Comparison of ENCODE assay signal across 8 cellular contexts in the genomic region with DNA sequence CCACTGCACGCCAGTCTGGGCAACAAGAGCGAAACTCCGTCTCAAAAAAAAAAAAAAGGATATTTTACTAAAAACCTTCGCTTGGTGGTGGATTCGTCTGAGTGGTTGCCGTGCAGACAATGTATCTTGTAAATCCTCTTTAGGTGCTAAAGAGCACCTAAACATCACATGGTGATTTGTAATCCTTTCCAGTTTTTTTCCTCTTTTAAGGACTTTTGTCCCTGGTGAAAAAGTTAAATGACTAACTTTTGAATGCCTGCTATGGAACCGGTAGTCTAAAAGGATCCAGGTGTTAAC. TPM values are rescaled to one million over a fixed set of nuclear protein-coding genes. Genes with fewer than 3 reads are reported as not detected.
DNase-seq lines count a peak whose midpoint lies in the region; ATAC-seq and TF ChIP-seq lines count a peak whose summit lies in the region.

No MANE protein-coding gene starts in this region.

- H3K4me3 ChIP-seq in ACC112 (ENCODE audit: low read depth, low read length) = peak overlapping the region; percentile 36; the same call in 1 of the 2 replicates
- peak overlapping the region; percentile 74 for H3K4me3 ChIP-seq in astrocyte of the cerebellum (ENCODE audit: low read depth, low read length)

- peaks cover 37% of the 10 kb centered on the region for H3K79me2 ChIP-seq in ACC112 (ENCODE audit: control insufficient read depth, insufficient read depth, low read length, unreplicated experiment)

- no peaks in the 10 kb centered on the region for H3K9me3 Mint-ChIP-seq in mesothelial cell of epicardium

- peak overlapping the region; percentile 94 for H3K4me3 Mint-ChIP-seq in mesothelial cell of epicardium

- TF ChIP-seq CTCF in astrocyte of the cerebellum (IDR thresholded peaks at IDR 0.05; ENCODE audit: low read depth, low read length, missing control alignments) (no peak), mesothelial cell of epicardium (IDR thresholded peaks at IDR 0.05; ENCODE audit: unreplicated experiment) (no peak)

- peaks cover 5% of the 10 kb centered on the region for H3K36me3 Mint-ChIP-seq in mesothelial cell of epicardium

- H3K27me3 Mint-ChIP-seq in mesothelial cell of epicardium (ENCODE audit: low read depth) = no peaks in the 10 kb centered on the region

- H3K27ac Mint-ChIP-seq in mesothelial cell of epicardium = peak overlapping the region; percentile 90

- peaks cover 23% of the 10 kb centered on the region for H3K4me1 Mint-ChIP-seq in mesothelial cell of epicardium

- H3K27me3 ChIP-seq in ACC112 (ENCODE audit: insufficient read depth, low read length) = no peaks in the 10 kb centered on the region

- ATAC-seq in GM19324 (IDR thresholded peaks at IDR 0.05; ENCODE audit: low FRiP score, unreplicated experiment) = no peak
- no peak for ATAC-seq in GM18502 (IDR thresholded peaks at IDR 0.05; ENCODE audit: poor library complexity, unreplicated experiment)

- H2AFZ ChIP-seq in ACC112 (ENCODE audit: low read length, unreplicated experiment) = no peak overlapping the region

- no peaks in the 10 kb centered on the region for H3K36me3 ChIP-seq in ACC112 (ENCODE audit: insufficient read depth, low read length)

- peak overlapping the region; percentile 26 for H3K27ac ChIP-seq in ACC112 (ENCODE audit: low read depth, low read length)

- DNase-seq in HT1080 (ENCODE audit: low read depth) = peak; percentile 46
- no peak for DNase-seq in astrocyte of the cerebellum (ENCODE audit: low read depth)
- no peak for DNase-seq in mesothelial cell of epicardium (ENCODE audit: low spot score in 2 of 2, unreplicated experiment in 2 of 2)
- no peak for DNase-seq in stimulated activated CD4-positive, alpha-beta T cell treated with anti-CD3 and anti-CD28 coated beads, Interleukin-2, amount 100 ng/mL, for 48 hours
- no peak for DNase-seq in GDM1 (lab: John Stamatoyannopoulos, UW)

- H3K4me1 ChIP-seq in ACC112 (ENCODE audit: control insufficient read depth, insufficient read depth, low read length, unreplicated experiment) = peaks cover 24% of the 10 kb centered on the region

- in situ Hi-C loops in astrocyte of the cerebellum (cut with HindIII; ENCODE audit: low sequenced_read_pairs) = no loop called here

RNA-seq across cellular contexts. Expression of gene ARNT, which starts 0.8 kb away (rescaled TPM):
- 10.7 and 12.9 TPM in 2 replicates for total RNA-seq in HT1080 (2014; rRNA removed; shearing (Covaris generic))
- polyA plus RNA-seq in HT1080 (2015; cell fraction: cytosol; rRNA removed) = 8.9 and 10.8 TPM in 2 replicates
- 16.5 and 25.3 TPM in 2 replicates for polyA plus RNA-seq in HT1080 (2015; cell fraction: nucleus; rRNA removed)
- 56.1 to 58.4 TPM (median 57.3 TPM) in 3 replicates for total RNA-seq in mesothelial cell of epicardium

RNA-seq across cellular contexts. Expression of gene CTXND2, which starts 9.8 kb away (rescaled TPM):
- total RNA-seq in HT1080 (2014; rRNA removed; shearing (Covaris generic)) = not detected in 2 replicates
- not detected in 2 replicates for polyA plus RNA-seq in HT1080 (2015; cell fraction: cytosol; rRNA removed)
- polyA plus RNA-seq in HT1080 (2015; cell fraction: nucleus; rRNA removed) = not detected in 2 replicates
- not detected in 3 replicates for total RNA-seq in mesothelial cell of epicardium

RNA-seq across cellular contexts. Expression of gene SETDB1, which starts 49.0 kb away (rescaled TPM):
- total RNA-seq in HT1080 (2014; rRNA removed; shearing (Covaris generic)) = 24.0 and 25.3 TPM in 2 replicates
- 19.8 and 26.9 TPM in 2 replicates for polyA plus RNA-seq in HT1080 (2015; cell fraction: cytosol; rRNA removed)
- polyA plus RNA-seq in HT1080 (2015; cell fraction: nucleus; rRNA removed) = 88.2 and 94.7 TPM in 2 replicates
- 101 to 103 TPM (median 101 TPM) in 3 replicates for total RNA-seq in mesothelial cell of epicardium
